ENCODE assay signal across 7 cellular contexts in the genomic region with DNA sequence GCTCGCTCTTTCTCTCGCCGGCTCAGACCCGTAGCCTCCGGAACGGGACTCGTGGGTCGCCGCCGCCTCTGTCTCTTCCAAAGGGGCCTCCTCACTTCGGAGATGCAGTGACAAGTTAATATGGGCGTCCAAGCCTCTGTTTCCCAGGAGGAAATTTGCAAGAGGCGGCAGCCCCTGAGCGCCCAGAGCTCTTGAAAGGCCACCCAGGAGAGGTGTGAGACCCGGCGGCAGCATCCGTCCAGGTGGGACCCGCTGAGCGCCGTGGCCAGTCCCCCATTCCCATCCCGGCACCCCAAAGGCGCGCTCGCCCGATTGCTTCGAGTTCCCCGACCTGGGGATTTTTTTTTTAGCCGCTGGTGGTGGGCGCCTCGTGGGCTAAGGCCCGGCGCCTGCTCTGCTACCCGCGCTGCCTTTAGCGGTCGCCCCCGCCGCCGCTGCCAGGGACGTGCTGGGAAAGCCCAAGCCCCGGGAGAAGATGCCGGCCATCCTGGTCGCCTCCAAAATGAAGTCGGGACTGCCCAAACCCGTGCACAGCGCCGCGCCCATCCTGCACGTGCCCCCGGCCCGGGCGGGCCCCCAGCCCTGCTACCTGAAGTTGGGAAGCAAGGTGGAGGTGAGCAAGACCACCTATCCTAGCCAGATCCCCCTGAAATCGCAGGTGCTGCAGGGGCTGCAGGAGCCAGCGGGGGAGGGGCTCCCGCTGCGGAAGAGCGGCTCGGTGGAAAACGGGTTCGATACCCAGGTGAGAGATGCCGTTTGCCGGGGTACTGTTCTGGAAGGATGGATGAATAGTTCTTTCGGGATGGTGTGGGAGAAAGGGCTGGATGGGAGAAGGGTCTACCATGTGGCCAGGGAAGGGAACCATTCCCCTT. TPM values are rescaled to one million over a fixed set of nuclear protein-coding genes. Genes with fewer than 3 reads are reported as not detected.
DNase-seq lines count a peak whose midpoint lies in the region; ATAC-seq, FAIRE-seq and TF ChIP-seq lines count a peak whose summit lies in the region.

No MANE protein-coding gene starts in this region.

- peak overlapping the region; percentile 36 for H3K27ac Mint-ChIP-seq in mesothelial cell of epicardium

- H3K9me3 Mint-ChIP-seq in mesothelial cell of epicardium: no peaks in the 10 kb centered on the region

- H3K4me3 Mint-ChIP-seq in mesothelial cell of epicardium: peak overlapping the region; percentile 79

- no peak for DNase-seq in bronchial epithelial cell (ENCODE audit: low read depth)
- DNase-seq in mesothelial cell of epicardium (ENCODE audit: low spot score in 2 of 2, unreplicated experiment in 2 of 2): no peak
- DNase-seq in aorta: peak; percentile 57 to 79
- no peak for DNase-seq in NOMO-1 (lab: John Stamatoyannopoulos, UW; ENCODE audit: unreplicated experiment in 2 of 2)

- TF ChIP-seq CTCF in bronchial epithelial cell (IDR thresholded peaks at IDR 0.05; ENCODE audit: insufficient read depth, low read length, severe bottlenecking) (no peak), mesothelial cell of epicardium (IDR thresholded peaks at IDR 0.05; ENCODE audit: unreplicated experiment) (no peak)

- WGBS in HUES64: 2% methylated on average over 63 of the region's 63 CpGs
- WGBS in aorta, 2 donors: 0% methylated on average over 59 to 63 of the region's 63 CpGs

- H3K27ac ChIP-seq in HUES64 (ENCODE audit: low read depth, low read length) (no peak overlapping the region), aorta (ENCODE audit: low read depth in 1 of 2, low read length in 2 of 2) (peak overlapping the region; percentile 73 to 93)

- ATAC-seq in GM19351 (IDR thresholded peaks at IDR 0.05; ENCODE audit: unreplicated experiment) (peak; percentile 14), aorta (ENCODE audit: low FRiP score) (peak; percentile 2), GM19324 (IDR thresholded peaks at IDR 0.05; ENCODE audit: low FRiP score, unreplicated experiment) (no peak)

- peaks cover 55% of the 10 kb centered on the region for H3K4me1 Mint-ChIP-seq in mesothelial cell of epicardium

- H3K36me3 Mint-ChIP-seq in mesothelial cell of epicardium: no peaks in the 10 kb centered on the region

- peaks cover 25% of the 10 kb centered on the region for H3K27me3 Mint-ChIP-seq in mesothelial cell of epicardium (ENCODE audit: low read depth)

- H3K4me3 ChIP-seq in HUES64 (ENCODE audit: low read length): peak overlapping the region; percentile 45
- H3K4me3 ChIP-seq in bronchial epithelial cell (ENCODE audit: low read depth, low read length): peak overlapping the region; percentile 45
- H3K4me3 ChIP-seq in aorta (ENCODE audit: low read length in 2 of 2): peak overlapping the region; percentile 73 to 82

- intact Hi-C loops in aorta (cut with DNase I): loop anchor here (2.0 to 5.0 kb wide), 3 partner anchors 41 to 117 kb away; no protein-coding TSS in a partner anchor

- H3K36me3 ChIP-seq in HUES64 (ENCODE audit: insufficient read depth, low read length) (no peaks in the 10 kb centered on the region), bronchial epithelial cell (ENCODE audit: control insufficient read depth, insufficient read depth, low read length) (no peaks in the 10 kb centered on the region), aorta (ENCODE audit: control insufficient read depth in 1 of 2, insufficient read depth in 2 of 2, low read length in 1 of 2) (no peaks in the 10 kb centered on the region)

- H3K4me1 ChIP-seq in HUES64 (ENCODE audit: insufficient read depth, low read length) (peaks cover 17% of the 10 kb centered on the region), aorta (ENCODE audit: control insufficient read depth in 1 of 2, insufficient read depth in 2 of 2, low read length in 2 of 2) (peaks cover 0 to 4% of the 10 kb centered on the region in 2 donors)

- H3K9ac ChIP-seq in HUES64 (ENCODE audit: low read depth, low read length): no peak overlapping the region

- FAIRE-seq in bronchial epithelial cell (lab: Jason Lieb, UNC): no peak

- H3K9me3 ChIP-seq in HUES64 (ENCODE audit: insufficient read depth, low read depth, low read length) (no peaks in the 10 kb centered on the region), aorta (ENCODE audit: control insufficient read depth, low read length) (no peaks in the 10 kb centered on the region)

- H3K27me3 ChIP-seq in HUES64 (ENCODE audit: insufficient read depth, low read length) (peaks cover 58% of the 10 kb centered on the region), bronchial epithelial cell (ENCODE audit: control insufficient read depth, insufficient read depth, low read length) (peaks cover 10% of the 10 kb centered on the region), aorta (ENCODE audit: control insufficient read depth in 1 of 2, insufficient read depth in 2 of 2, low read length in 1 of 2) (no peaks in the 10 kb centered on the region)

RNA-seq across cellular contexts. Expression of a gene that starts 0.8 kb away (rescaled TPM):
- polyA plus RNA-seq in HUES64 (2013, experiment 1 of 2): 29.0 TPM
- polyA plus RNA-seq in HUES64 (2013, experiment 2 of 2): 24.4 TPM
- total RNA-seq in bronchial epithelial cell (11.1 and 14.1 TPM in 2 replicates), mesothelial cell of epicardium (63.1 to 69.8 TPM (median 67.7 TPM) in 3 replicates), aorta (100 to 1,000 TPM in 1 of 2 donors, 10 to 100 TPM in 1; 84.6 to 250 TPM)
- polyA plus RNA-seq in aorta: 10 to 100 TPM in 1 of 2 donors, 1 to 10 TPM in 1; 5.0 to 18.2 TPM

Comparison
In these comparisons a context has a peak if more than half of its experiments do, and no peak if none do; other contexts are left out.
1. DNase-seq: peak in aorta (2 of 2); none in bronchial epithelial cell (single experiment), mesothelial cell of epicardium (0 of 2) and NOMO-1 (0 of 2).
2. Peak in every context shown above with its lines, with median percentiles within 50 percentile points of each other: H3K4me3 ChIP-seq.